ENCODE assay signal across 19 cellular contexts in genomic region chr20:3825526-3825925, GRCh38. TPM values are rescaled to one million over a fixed set of nuclear protein-coding genes. Genes with fewer than 3 reads are reported as not detected.
"Had no signal": no experiment of that assay in that cellular context is flagged by ENCODE, and none has a peak within 500 bp of the region (broad histone marks: within the 10 kb centered on the region; RNA-seq: fewer than 3 reads in every experiment).

No MANE protein-coding gene starts in this region.

- H3K27me3 Mint-ChIP-seq: activated CD8-positive, alpha-beta memory T cell treated with anti-CD3 and anti-CD28 coated beads, Interleukin-2, amount 10 ng/mL, durations not matched to agents 7 days and 5 days; activated naive CD8-positive, alpha-beta T cell treated with anti-CD3 and anti-CD28 coated beads for 36 hours; stimulated activated naive CD8-positive, alpha-beta T cell treated with anti-CD3 and anti-CD28 coated beads, Interleukin-15, Interleukin-2, amounts not matched to agents 100 ng/mL and 50 ng/mL, for 24 hours had no signal

- ATAC-seq: activated CD8-positive, alpha-beta memory T cell treated with anti-CD3 and anti-CD28 coated beads, Interleukin-2, amount 10 ng/mL, durations not matched to agents 7 days and 5 days; body of pancreas had no signal

- FAIRE-seq: endothelial cell of umbilical vein had no signal

- H3K4me1 ChIP-seq: colonic mucosa had no signal

- H3K27ac Mint-ChIP-seq: activated CD8-positive, alpha-beta memory T cell treated with anti-CD3 and anti-CD28 coated beads, Interleukin-2, amount 10 ng/mL, durations not matched to agents 7 days and 5 days; activated naive CD8-positive, alpha-beta T cell treated with anti-CD3 and anti-CD28 coated beads for 36 hours had no signal

- H3K9me3 Mint-ChIP-seq: activated naive CD8-positive, alpha-beta T cell treated with anti-CD3 and anti-CD28 coated beads for 36 hours; immature natural killer cell; stimulated activated naive CD8-positive, alpha-beta T cell treated with anti-CD3 and anti-CD28 coated beads, Interleukin-15, Interleukin-2, amounts not matched to agents 100 ng/mL and 50 ng/mL, for 24 hours had no signal

- DNase-seq: activated CD4-positive, CD25-positive, alpha-beta regulatory T cell treated with anti-CD3 and anti-CD28 coated beads, Interleukin-2, amount 50 U/mL, for 72 hours; activated CD8-positive, alpha-beta memory T cell treated with anti-CD3 and anti-CD28 coated beads, Interleukin-2, amount 10 ng/mL, durations not matched to agents 7 days and 5 days; activated gamma-delta T cell; activated naive CD8-positive, alpha-beta T cell treated with anti-CD3 and anti-CD28 coated beads for 36 hours; activated T-cell treated with anti-CD3 and anti-CD28 coated beads, Interleukin-2, amount 50 U/mL, for 1 hour; amygdala; body of pancreas; central memory CD4-positive, alpha-beta T cell; colonic mucosa; foreskin fibroblast; immature natural killer cell; midbrain; retina; stimulated activated CD4-positive, alpha-beta T cell treated with anti-CD3 and anti-CD28 coated beads, Interleukin-2, amount 100 ng/mL, for 48 hours; trophoblast cell had no signal

- H3K27me3 ChIP-seq: body of pancreas, colonic mucosa, suprapubic skin had no signal

- H3K27ac ChIP-seq: body of pancreas, colonic mucosa, suprapubic skin had no signal

- H3K9me3 ChIP-seq: body of pancreas, colonic mucosa, suprapubic skin had no signal

- H3K4me3 ChIP-seq: body of pancreas, colonic mucosa, lung, suprapubic skin had no signal

- H3K4me3 Mint-ChIP-seq: activated CD8-positive, alpha-beta memory T cell treated with anti-CD3 and anti-CD28 coated beads, Interleukin-2, amount 10 ng/mL, durations not matched to agents 7 days and 5 days; activated naive CD8-positive, alpha-beta T cell treated with anti-CD3 and anti-CD28 coated beads for 36 hours; immature natural killer cell; stimulated activated naive CD8-positive, alpha-beta T cell treated with anti-CD3 and anti-CD28 coated beads, Interleukin-15, Interleukin-2, amounts not matched to agents 100 ng/mL and 50 ng/mL, for 24 hours had no signal

RNA-seq across cellular contexts. Expression of gene SPEF1, which starts 44.3 kb away (rescaled TPM):
- total RNA-seq: colonic mucosa, suprapubic skin had no signal
- polyA plus RNA-seq: immature natural killer cell had no signal
